In genomic region chr7:138895700-138896099, GRCh38 we compare ENCODE assay signal across 24 cellular contexts.
DNase-seq lines count a peak whose midpoint lies in the region; ATAC-seq and TF ChIP-seq lines count a peak whose summit lies in the region.
"Had no signal": no experiment of that assay in that cellular context is flagged by ENCODE, and none has a peak within 500 bp of the region (broad histone marks: within the 10 kb centered on the region; RNA-seq: fewer than 3 reads in every experiment).

No MANE protein-coding gene starts in this region.

- ATAC-seq in RWPE2 (ENCODE audit: low read depth): peak; percentile 69
- ATAC-seq in esophagus mucosa: peak; percentile 69
- ATAC-seq in stimulated activated naive CD8-positive, alpha-beta T cell treated with anti-CD3 and anti-CD28 coated beads, Interleukin-15, Interleukin-2, amounts not matched to agents 100 U/mL and 50 U/mL, for 24 hours: no peak
- no peak for ATAC-seq in GM21390 (IDR thresholded peaks at IDR 0.05; ENCODE audit: unreplicated experiment)
- ATAC-seq: GM23338 had no signal

- H3K9me3 ChIP-seq in breast epithelium (no peaks in the 10 kb centered on the region), RWPE2 (ENCODE audit: severe bottlenecking) (no peaks in the 10 kb centered on the region)
- H3K9me3 ChIP-seq: BLaER1 treated with 17β-estradiol and CSF1 and Interleukin-3, amounts not matched to agents 10 nM and 100 nM had no signal

- peak; percentile 47 for DNase-seq in MCF 10A (ENCODE audit: unreplicated experiment)
- no peak for DNase-seq in breast epithelium (ENCODE audit: low spot score in 2 of 2)
- DNase-seq in RWPE2 (ENCODE audit: low spot score): no peak
- no peak for DNase-seq in stimulated activated naive CD8-positive, alpha-beta T cell treated with anti-CD3 and anti-CD28 coated beads, Interleukin-15, Interleukin-2, amounts not matched to agents 100 U/mL and 50 U/mL, for 24 hours
- DNase-seq in NCI-H128 (lab: John Stamatoyannopoulos, UW; ENCODE audit: unreplicated experiment): no peak
- DNase-seq: 8988T; AML-193; CD4-positive, alpha-beta T cell; DMS53; H9; Karpas-422; MV-4-11; NCI-H1105 treated with DMSO at 0.1 percent for 48 hours; NCI-H1694; NCI-H2029 treated with DMSO at 0.1 percent for 48 hours; NCI-H2227 treated with DMSO at 0.1 percent for 48 hours; NCI-H526 treated with DMSO at 0.1 percent for 48 hours; RPMI8226; SHP77 treated with DMSO at 0.1 percent for 48 hours had no signal

- H3K4me1 ChIP-seq in breast epithelium (no peaks in the 10 kb centered on the region), RWPE2 (ENCODE audit: insufficient read depth, poor library complexity, severe bottlenecking) (no peaks in the 10 kb centered on the region)

- no peak for TF ChIP-seq CTCF in MCF 10A (IDR thresholded peaks at IDR 0.05; ENCODE audit: unreplicated experiment)
- TF ChIP-seq CTCF in breast epithelium (IDR thresholded peaks at IDR 0.05): no peak
- no peak for TF ChIP-seq CTCF in RWPE2 (IDR thresholded peaks at IDR 0.05; ENCODE audit: poor library complexity, severe bottlenecking)

- CTCF ChIA-PET in MCF 10A (lab: Yijun Ruan, JAX): interaction anchor here (0.6 to 3.8 kb wide), 4 partner anchors 9 to 928 kb away, joined by 4 to 22 read pairs (median 4); no protein-coding TSS in a partner anchor

- no peaks in the 10 kb centered on the region for H3K9me3 Mint-ChIP-seq in MCF 10A (ENCODE audit: unreplicated experiment)
- H3K9me3 Mint-ChIP-seq: CD4-positive, alpha-beta T cell; GM23338; H9 had no signal

- intact Hi-C loops in MCF 10A (cut with micrococcal nuclease) (no loop called here), breast epithelium (cut with DNase I; ENCODE audit: low total_unique reads) (no loop called here)

- H3K27me3 Mint-ChIP-seq in MCF 10A (ENCODE audit: insufficient read depth, unreplicated experiment): no peaks in the 10 kb centered on the region

- no TSS peak for BruUV-seq in MCF 10A (replicated peaks; lab: Mats Ljungman, UMichigan)

- H3K27ac ChIP-seq in breast epithelium (no peak overlapping the region), RWPE2 (ENCODE audit: poor library complexity, severe bottlenecking) (no peak overlapping the region)
- H3K27ac ChIP-seq: BLaER1 treated with 17β-estradiol and CSF1 and Interleukin-3, amounts not matched to agents 10 nM and 100 nM; HL-60 had no signal

- no peak overlapping the region for H3K4me3 Mint-ChIP-seq in MCF 10A (ENCODE audit: unreplicated experiment)
- H3K4me3 Mint-ChIP-seq: CD4-positive, alpha-beta T cell; GM23338; H9 had no signal

- H3K36me3 ChIP-seq in breast epithelium: no peaks in the 10 kb centered on the region
- H3K36me3 ChIP-seq in RWPE2 (ENCODE audit: low read depth): no peaks in the 10 kb centered on the region

- H3K27me3 ChIP-seq in breast epithelium (no peaks in the 10 kb centered on the region), RWPE2 (ENCODE audit: insufficient read depth, poor library complexity, severe bottlenecking) (no peaks in the 10 kb centered on the region)
- H3K27me3 ChIP-seq: BLaER1 treated with 17β-estradiol and CSF1 and Interleukin-3, amounts not matched to agents 10 nM and 100 nM had no signal

- POLR2A ChIA-PET in MCF 10A (lab: Yijun Ruan, JAX): interaction anchor here (0.6 to 1.6 kb wide), 10 partner anchors 9 to 478 kb away, joined by 3 to 4 read pairs (median 3); partner anchors contain the start of genes KIAA1549 and ZC3HAV1L

- peaks cover 24% of the 10 kb centered on the region for H3K4me1 Mint-ChIP-seq in MCF 10A (ENCODE audit: insufficient read depth, unreplicated experiment)

- H3K27ac Mint-ChIP-seq in MCF 10A (ENCODE audit: low read depth, unreplicated experiment): no peak overlapping the region
- H3K27ac Mint-ChIP-seq: CD4-positive, alpha-beta T cell; GM23338; H9 had no signal

- H3K36me3 Mint-ChIP-seq in MCF 10A (ENCODE audit: insufficient read depth, unreplicated experiment): peaks cover 11% of the 10 kb centered on the region

- H3K4me3 ChIP-seq in breast epithelium: no peak overlapping the region
- no peak overlapping the region for H3K4me3 ChIP-seq in RWPE2 (ENCODE audit: severe bottlenecking)
- H3K4me3 ChIP-seq: BLaER1 treated with 17β-estradiol and CSF1 and Interleukin-3, amounts not matched to agents 10 nM and 100 nM; GM23338 had no signal

- no peak for TF ChIP-seq POLR2A in breast epithelium (IDR thresholded peaks at IDR 0.05)

Comparison
In these comparisons a context has a peak if more than half of its experiments do, and no peak if none do; other contexts are left out.
1. ATAC-seq: peak in RWPE2 (single experiment) and esophagus mucosa (single experiment); none in stimulated activated naive CD8-positive, alpha-beta T cell treated with anti-CD3 and anti-CD28 coated beads, Interleukin-15, Interleukin-2, amounts not matched to agents 100 U/mL and 50 U/mL, for 24 hours (single experiment) and GM21390 (single experiment).